In the genomic region with DNA sequence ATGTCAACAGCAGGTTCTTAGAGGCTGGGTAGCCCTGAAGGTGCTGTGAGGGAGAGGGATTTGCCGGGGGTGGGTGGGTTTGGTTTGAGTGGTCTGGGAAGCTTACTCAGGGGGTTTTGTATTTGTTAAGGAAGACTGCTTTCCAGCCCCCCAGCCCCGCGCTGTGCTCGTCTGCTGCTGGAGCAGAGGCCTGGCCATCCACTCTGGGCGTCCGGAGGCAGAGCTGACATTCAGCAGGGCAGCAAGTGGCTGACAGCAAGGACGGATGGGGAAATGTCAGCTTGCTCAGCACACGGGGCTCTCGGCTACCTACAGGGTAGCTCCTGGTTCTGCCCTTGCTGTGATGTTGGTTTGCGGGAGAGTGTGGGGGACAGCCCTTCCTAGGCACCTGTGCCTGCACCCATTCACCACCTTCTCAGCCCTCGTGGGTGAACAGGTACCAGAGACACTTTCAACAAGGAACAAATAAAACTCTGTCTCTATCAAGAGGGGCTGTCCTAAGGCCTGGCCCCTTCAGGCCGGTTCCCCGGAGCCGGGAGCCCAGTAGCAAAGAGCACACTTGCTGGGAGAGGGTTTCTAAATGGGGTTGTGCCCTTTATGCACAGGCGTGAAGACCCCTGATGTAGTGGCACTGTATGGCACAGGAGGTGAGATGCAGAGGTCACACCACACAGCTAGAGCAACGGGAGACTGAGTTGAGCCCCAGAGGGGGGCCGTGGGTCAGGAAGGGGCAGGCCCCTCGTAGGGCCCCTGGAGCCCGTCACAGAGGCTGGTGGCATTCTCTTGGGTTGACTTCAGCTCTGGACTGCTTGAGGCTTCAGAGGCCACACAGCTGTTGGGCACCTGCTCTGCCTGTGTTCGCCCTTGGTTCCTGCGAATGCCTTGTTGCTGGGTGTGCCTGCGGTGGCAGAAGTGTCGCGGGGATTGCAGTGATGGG, we compare ENCODE assay signal across 22 cellular contexts.
DNase-seq lines count a peak whose midpoint lies in the region; ATAC-seq and TF ChIP-seq lines count a peak whose summit lies in the region.
"Had no signal": no experiment of that assay in that cellular context is flagged by ENCODE, and none has a peak within 500 bp of the region (broad histone marks: within the 10 kb centered on the region; RNA-seq: fewer than 3 reads in every experiment).

No MANE protein-coding gene starts in this region.

- no peak overlapping the region for H3K23ac ChIP-seq in mesenchymal stem cell (ENCODE audit: low read length in 2 of 2)

- no peak overlapping the region for H3K4me3 ChIP-seq in AG04450 (ENCODE audit: low read depth, low read length)
- no peak overlapping the region for H3K4me3 ChIP-seq in PC-3 (ENCODE audit: low read length)
- no peak overlapping the region for H3K4me3 ChIP-seq in mesenchymal stem cell (ENCODE audit: insufficient read depth in 1 of 2, low read depth in 1 of 2, low read length in 2 of 2)
- no peak overlapping the region for H3K4me3 ChIP-seq in spleen
- no peak overlapping the region for H3K4me3 ChIP-seq in right cardiac atrium (ENCODE audit: low read length)
- H3K4me3 ChIP-seq: breast epithelium, MG63, thyroid gland had no signal

- no peak overlapping the region for H3K14ac ChIP-seq in mesenchymal stem cell (ENCODE audit: low read length in 2 of 2)

- CTCF ChIA-PET in AG04450 (lab: Charles Lee) (no interaction called here), PC-3 (lab: Charles Lee) (interaction anchor here (0.6 kb wide), 1 partner anchor 67 kb away, joined by 3 read pairs; no protein-coding TSS in a partner anchor)

- H2BK5ac ChIP-seq in mesenchymal stem cell (ENCODE audit: low read depth, low read length, poor library complexity, severe bottlenecking), result no peak overlapping the region

- H4K91ac ChIP-seq in mesenchymal stem cell (ENCODE audit: low read length), result no peak overlapping the region

- TF ChIP-seq CTCF in AG04450 (IDR thresholded peaks at IDR 0.05; ENCODE audit: low read depth, low read length) (no peak), PC-3 (conservative IDR thresholded peaks at IDR 0.05; ENCODE audit: low read depth, low read length) (no peak), spleen (IDR thresholded peaks at IDR 0.05 in 8 of 11, conservative IDR thresholded peaks at IDR 0.05 in 3 of 11) (no peak)

- H2BK15ac ChIP-seq in mesenchymal stem cell (ENCODE audit: low read depth, poor library complexity, severe bottlenecking), result no peak overlapping the region

- no peaks in the 10 kb centered on the region for H3K79me2 ChIP-seq in PC-3 (ENCODE audit: low read length)

- POLR2A ChIA-PET in AG04450 (lab: Yijun Ruan, JAX), result no interaction called here
- POLR2A ChIA-PET in PC-3 (lab: Charles Lee; ENCODE audit: unreplicated experiment), result no interaction called here

- H3K36me3 ChIP-seq in PC-3 (ENCODE audit: low read depth, low read length) (no peaks in the 10 kb centered on the region), mesenchymal stem cell (ENCODE audit: control insufficient read depth in 1 of 2, insufficient read depth in 2 of 2, low read depth in 1 of 2, low read length in 2 of 2) (no peaks in the 10 kb centered on the region), spleen (no peaks in the 10 kb centered on the region)
- H3K36me3 ChIP-seq: breast epithelium, MG63, thyroid gland had no signal

- no peak overlapping the region for H3K18ac ChIP-seq in mesenchymal stem cell (ENCODE audit: low read depth in 1 of 2, low read length in 2 of 2)

- no peak overlapping the region for H3K9ac ChIP-seq in PC-3 (ENCODE audit: low read length)
- H3K9ac ChIP-seq in mesenchymal stem cell (ENCODE audit: low read length), result no peak overlapping the region

- WGBS in mesenchymal stem cell, result 85% methylated on average over 24 of the region's 24 CpGs
- 74 to 87% (median 86%) methylated on average over 23 to 24 of the region's 24 CpGs for WGBS in spleen, 5 donors
- WGBS in right cardiac atrium, result 82% methylated on average over 24 of the region's 24 CpGs

- ATAC-seq in PC-3 (no peak), HG02588 (IDR thresholded peaks at IDR 0.05; ENCODE audit: unreplicated experiment) (no peak), right cardiac atrium (no peak)
- ATAC-seq: activated naive CD4-positive, alpha-beta T cell treated with anti-CD3 and anti-CD28 coated beads, Interleukin-2, amount 50 U/mL, for 72 hours had no signal

- H3K27me3 ChIP-seq in AG04450 (ENCODE audit: control insufficient read depth, insufficient read depth, low read length) (no peaks in the 10 kb centered on the region), PC-3 (ENCODE audit: low read length) (no peaks in the 10 kb centered on the region), mesenchymal stem cell (ENCODE audit: control insufficient read depth in 1 of 2, insufficient read depth in 1 of 2, low read length in 2 of 2) (no peaks in the 10 kb centered on the region), spleen (replicated peaks in 1 of 7) (no peaks in the 10 kb centered on the region), right cardiac atrium (ENCODE audit: control insufficient read depth, insufficient read depth) (no peaks in the 10 kb centered on the region)
- H3K27me3 ChIP-seq: breast epithelium, MG63, thyroid gland had no signal

- no peaks in the 10 kb centered on the region for H4K20me1 ChIP-seq in PC-3 (ENCODE audit: low read length)

- H2BK120ac ChIP-seq in mesenchymal stem cell (ENCODE audit: low read depth, low read length), result no peak overlapping the region

- peak overlapping the region; percentile 87 for H3K27ac ChIP-seq in AG04450 (ENCODE audit: low read depth, low read length)
- peak overlapping the region; percentile 78; the same call in 1 of the 2 replicates for H3K27ac ChIP-seq in PC-3 (ENCODE audit: low read length)
- H3K27ac ChIP-seq in mesenchymal stem cell (ENCODE audit: low read length, poor library complexity, severe bottlenecking), result no peak overlapping the region
- peak overlapping the region in 3 of 8 donors; percentile 21 to 60 (median 58) for H3K27ac ChIP-seq in spleen
- no peak overlapping the region for H3K27ac ChIP-seq in right cardiac atrium (ENCODE audit: low read length)
- H3K27ac ChIP-seq: thyroid gland, VCaP had no signal

- no peak overlapping the region for H4K8ac ChIP-seq in mesenchymal stem cell (ENCODE audit: low read length)

- peak overlapping the region; percentile 30 for H2AK5ac ChIP-seq in mesenchymal stem cell (ENCODE audit: low read length, severe bottlenecking)

- peaks cover 63% of the 10 kb centered on the region for H3K9me3 ChIP-seq in AG04450 (ENCODE audit: control insufficient read depth, insufficient read depth, low read length)
- no peaks in the 10 kb centered on the region for H3K9me3 ChIP-seq in PC-3 (ENCODE audit: low read length)
- H3K9me3 ChIP-seq in mesenchymal stem cell (ENCODE audit: control insufficient read depth, low read length), result no peaks in the 10 kb centered on the region
- H3K9me3 ChIP-seq in spleen, result no peaks in the 10 kb centered on the region
- no peaks in the 10 kb centered on the region for H3K9me3 ChIP-seq in right cardiac atrium (ENCODE audit: control insufficient read depth, low read length)
- H3K9me3 ChIP-seq: breast epithelium, MG63, thyroid gland had no signal

- no peak for DNase-seq in AG04450 (ENCODE audit: low read depth, low spot score)
- no peak for DNase-seq in PC-3
- DNase-seq in mesenchymal stem cell, result no peak
- DNase-seq in spleen, result peak; percentile 66
- no peak for DNase-seq in NCI-H1436 treated with DMSO at 0.1 percent for 48 hours (lab: John Stamatoyannopoulos, UW)
- no peak for DNase-seq in SK-N-DZ (ENCODE audit: low spot score)
- DNase-seq in right cardiac atrium, result no peak
- DNase-seq: activated CD4-positive, alpha-beta T cell treated with anti-CD3 and anti-CD28 coated beads for 48 hours; effector CD4-positive, alpha-beta T cell; erythroblast; KBM-7; naive B cell; NCI-H1105; NCI-H2029; NCI-H69; SIG-M5; thyroid gland had no signal

- intact Hi-C loops in PC-3 (cut with micrococcal nuclease) (loop anchor here (5.0 kb wide), 1 partner anchor 78 kb away; no protein-coding TSS in a partner anchor), spleen (cut with DNase I; ENCODE audit: low total_unique reads) (no loop called here), right cardiac atrium (cut with DNase I) (no loop called here)

- no peak overlapping the region for H2BK12ac ChIP-seq in mesenchymal stem cell (ENCODE audit: low read length in 2 of 2)

- no peak overlapping the region for H3K4ac ChIP-seq in mesenchymal stem cell (ENCODE audit: low read depth in 1 of 2, low read length in 2 of 2)

- no peak overlapping the region for H3K4me2 ChIP-seq in PC-3 (ENCODE audit: low read length)
- H3K4me2 ChIP-seq in mesenchymal stem cell (ENCODE audit: low read length, poor library complexity, severe bottlenecking), result no peak overlapping the region

- no peaks in the 10 kb centered on the region for H3K79me1 ChIP-seq in mesenchymal stem cell (replicated peaks; ENCODE audit: low read length, poor library complexity, severe bottlenecking)

- no peak for TF ChIP-seq POLR2A in spleen (IDR thresholded peaks at IDR 0.05)

- no peaks in the 10 kb centered on the region for H3F3A ChIP-seq in PC-3 (ENCODE audit: low read length, unreplicated experiment)

- H2AFZ ChIP-seq in PC-3 (ENCODE audit: low read length) (no peak overlapping the region), mesenchymal stem cell (ENCODE audit: low read depth, low read length) (no peak overlapping the region)

- peaks cover 36% of the 10 kb centered on the region for H3K4me1 ChIP-seq in PC-3 (ENCODE audit: insufficient read depth, low read length)
- peaks cover 17% of the 10 kb centered on the region for H3K4me1 ChIP-seq in mesenchymal stem cell (ENCODE audit: control insufficient read depth, insufficient read depth, low read depth, low read length)
- H3K4me1 ChIP-seq in spleen, result no peaks in the 10 kb centered on the region
- H3K4me1 ChIP-seq in right cardiac atrium (ENCODE audit: control insufficient read depth, insufficient read depth, low read length), result no peaks in the 10 kb centered on the region
- H3K4me1 ChIP-seq: breast epithelium, thyroid gland had no signal

- no TSS peak for BruUV-seq in PC-3 (replicated peaks; lab: Mats Ljungman, UMichigan)

- H3K9me2 ChIP-seq in PC-3 (replicated peaks; ENCODE audit: low read length), result no peaks in the 10 kb centered on the region

Comparison
In these comparisons a context has a peak if more than half of its experiments do, and no peak if none do; other contexts are left out.
1. H3K27ac ChIP-seq: peak in AG04450 (single experiment) and PC-3 (single experiment); none in mesenchymal stem cell (single experiment) and right cardiac atrium (single experiment).